In the genomic region with DNA sequence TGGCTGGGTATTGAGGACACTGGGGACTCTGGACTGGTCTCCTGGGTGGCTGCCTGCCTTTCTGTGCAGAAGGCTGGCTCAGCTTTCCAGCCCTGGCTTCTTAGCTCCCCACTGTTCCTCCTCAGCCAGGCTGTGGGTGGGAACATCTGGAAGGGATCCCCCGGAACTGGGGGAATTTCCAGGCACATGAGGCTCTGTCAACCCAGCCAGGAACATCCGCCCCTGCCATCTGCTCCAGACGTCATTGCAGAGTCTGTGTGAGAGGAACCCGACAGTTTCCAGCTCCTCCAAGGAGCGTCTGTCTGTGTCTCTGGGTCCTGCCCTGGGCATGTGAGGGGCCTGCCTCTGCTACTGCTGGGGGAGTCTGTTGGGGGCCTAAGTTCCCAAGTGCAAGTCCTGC, we compare ENCODE assay signal across 29 cellular contexts. TPM values are rescaled to one million over a fixed set of nuclear protein-coding genes. Genes with fewer than 3 reads are reported as not detected.
DNase-seq lines count a peak whose midpoint lies in the region; ATAC-seq, FAIRE-seq and TF ChIP-seq lines count a peak whose summit lies in the region.
"Had no signal": no experiment of that assay in that cellular context is flagged by ENCODE, and none has a peak within 500 bp of the region (broad histone marks: within the 10 kb centered on the region; RNA-seq: fewer than 3 reads in every experiment).

No MANE protein-coding gene starts in this region.

- DNase-seq in HFF-Myc (ENCODE audit: extremely low read depth, low read depth), result peak; percentile 2
- peak; percentile 91 for DNase-seq in NCI-H2171 treated with DMSO at 0.1 percent for 48 hours (lab: John Stamatoyannopoulos, UW)
- DNase-seq in kidney, result peak; percentile 50
- DNase-seq in sciatic nerve (ENCODE audit: low spot score), result no peak
- no peak for DNase-seq in effector memory CD4-positive, alpha-beta T cell
- DNase-seq in NCI-H1105 treated with DMSO at 0.1 percent for 48 hours (lab: John Stamatoyannopoulos, UW), result no peak
- DNase-seq: Caco-2; CD4-positive, alpha-beta T cell; DMS153; MG63; NCI-H1417 treated with DMSO at 0.1 percent for 48 hours; NCI-H2081; NCI-H526; PC-9; RPMI8226; SHP77; SW 1271 had no signal

- TF ChIP-seq CTCF in HFF-Myc (IDR thresholded peaks at IDR 0.05; ENCODE audit: low read depth, low read length, missing control alignments) (no peak), kidney (IDR thresholded peaks at IDR 0.05; ENCODE audit: borderline replicate concordance, extremely low read depth, insufficient read depth) (no peak)

- H3K4me1 ChIP-seq in kidney (ENCODE audit: control insufficient read depth in 1 of 2, insufficient read depth in 1 of 2, low read depth in 1 of 2, low read length in 2 of 2), result no peaks in the 10 kb centered on the region
- H3K4me1 ChIP-seq in effector memory CD4-positive, alpha-beta T cell (ENCODE audit: control insufficient read depth, insufficient read depth, low read length, poor library complexity, severe bottlenecking), result no peaks in the 10 kb centered on the region
- H3K4me1 ChIP-seq: Caco-2 had no signal

- H3K4me3 ChIP-seq in HFF-Myc (replicated peaks; ENCODE audit: low read depth, low read length) (no peak overlapping the region), kidney (ENCODE audit: low read length in 2 of 2) (no peak overlapping the region)
- H3K4me3 ChIP-seq in effector memory CD4-positive, alpha-beta T cell (ENCODE audit: insufficient read depth, low read depth, low read length, poor library complexity, severe bottlenecking), result no peak overlapping the region
- H3K4me3 ChIP-seq: BLaER1, K562, MG63, PC-9, SK-N-MC had no signal

- no peak overlapping the region for H3K9ac ChIP-seq in kidney (ENCODE audit: low read length in 2 of 2)
- H3K9ac ChIP-seq: BLaER1 had no signal

- ATAC-seq in sciatic nerve (peak; percentile 10), GM18498 (IDR thresholded peaks at IDR 0.05; ENCODE audit: unreplicated experiment) (no peak), GM19395 (IDR thresholded peaks at IDR 0.05; ENCODE audit: unreplicated experiment) (no peak)
- ATAC-seq: HCT116, K562 had no signal

- intact Hi-C loops in kidney (cut with DNase I), result no loop called here
- intact Hi-C loops in sciatic nerve (cut with DNase I), result no loop called here

- H3K27ac ChIP-seq in kidney (ENCODE audit: low read depth in 2 of 2, low read length in 2 of 2), result no peak overlapping the region
- no peak overlapping the region for H3K27ac ChIP-seq in effector memory CD4-positive, alpha-beta T cell (ENCODE audit: insufficient read depth, low read length, poor library complexity, severe bottlenecking)
- H3K27ac ChIP-seq: BLaER1, PC-9, SK-N-MC had no signal

- no peak for FAIRE-seq in kidney (lab: Jason Lieb, UNC)
- FAIRE-seq: GM12891, GM19239, H1 had no signal

- H3K9me3 ChIP-seq in kidney (ENCODE audit: control insufficient read depth in 1 of 2, low read length in 2 of 2), result no peaks in the 10 kb centered on the region
- H3K9me3 ChIP-seq in effector memory CD4-positive, alpha-beta T cell (ENCODE audit: control insufficient read depth, low read length), result no peaks in the 10 kb centered on the region
- H3K9me3 ChIP-seq: BLaER1, Caco-2, MG63 had no signal

- H3K27me3 ChIP-seq in effector memory CD4-positive, alpha-beta T cell (replicated peaks; ENCODE audit: control insufficient read depth, insufficient read depth, low read length, poor library complexity, severe bottlenecking), result no peaks in the 10 kb centered on the region

- no peaks in the 10 kb centered on the region for H3K36me3 ChIP-seq in kidney (ENCODE audit: control insufficient read depth in 1 of 2, insufficient read depth in 2 of 2, low read length in 2 of 2)
- no peaks in the 10 kb centered on the region for H3K36me3 ChIP-seq in effector memory CD4-positive, alpha-beta T cell (ENCODE audit: control insufficient read depth, insufficient read depth, low read length)
- H3K36me3 ChIP-seq: BLaER1, MG63 had no signal

RNA-seq across cellular contexts. Expression of a gene that starts 36.2 kb away (rescaled TPM):
- not detected for total RNA-seq in kidney
- polyA plus RNA-seq in kidney (ENCODE audit: insufficient read depth, low read depth, low replicate concordance), result not detected
- total RNA-seq in sciatic nerve, result 0.36 TPM
- total RNA-seq: A673; Caco-2; CD4-positive, alpha-beta T cell; G401; K562; LHCN-M2; PC-9 had no signal

Comparison
In these comparisons a context has a peak if more than half of its experiments do, and no peak if none do; other contexts are left out.
1. DNase-seq: peak in HFF-Myc (single experiment), NCI-H2171 treated with DMSO at 0.1 percent for 48 hours (single experiment) and kidney (single experiment); none in sciatic nerve (single experiment), effector memory CD4-positive, alpha-beta T cell (0 of 3) and NCI-H1105 treated with DMSO at 0.1 percent for 48 hours (single experiment).